Comparison of ENCODE assay signal across 9 cellular contexts in genomic region chr3:179973931-179974361, GRCh38.
DNase-seq lines count a peak whose midpoint lies in the region; ATAC-seq and TF ChIP-seq lines count a peak whose summit lies in the region.
"Had no signal": no experiment of that assay in that cellular context is flagged by ENCODE, and none has a peak within 500 bp of the region (broad histone marks: within the 10 kb centered on the region; RNA-seq: fewer than 3 reads in every experiment).

No MANE protein-coding gene starts in this region.

- H3K9ac ChIP-seq in mesenchymal stem cell (ENCODE audit: low read length) = no peak overlapping the region

- H3K4me3 Mint-ChIP-seq in glutamatergic neuron (ENCODE audit: unreplicated experiment) = peak overlapping the region; percentile 75

- H3K27ac ChIP-seq in mesenchymal stem cell (ENCODE audit: low read length, poor library complexity, severe bottlenecking) = no peak overlapping the region
- H3K27ac ChIP-seq in left ventricle myocardium inferior (replicated peaks) = no peak overlapping the region

- peak; percentile 72 for DNase-seq in Ammon's horn (ENCODE audit: low spot score)
- DNase-seq in NCI-H2227 (lab: John Stamatoyannopoulos, UW; ENCODE audit: unreplicated experiment) = peak; percentile 33
- peak; percentile 50 for DNase-seq in glutamatergic neuron
- DNase-seq in mesenchymal stem cell = no peak
- no peak for DNase-seq in left ventricle myocardium inferior
- DNase-seq in GM13977 (ENCODE audit: low spot score) = no peak
- no peak for DNase-seq in GM20000 (ENCODE audit: low spot score)
- DNase-seq: NCI-H748 treated with DMSO at 0.1 percent for 48 hours had no signal

- H2BK15ac ChIP-seq in mesenchymal stem cell (ENCODE audit: low read depth, poor library complexity, severe bottlenecking) = no peak overlapping the region

- 22% methylated on average over 4 of the region's 4 CpGs for WGBS in mesenchymal stem cell

- no peaks in the 10 kb centered on the region for H3K36me3 Mint-ChIP-seq in glutamatergic neuron (ENCODE audit: unreplicated experiment)

- H3K27me3 Mint-ChIP-seq in glutamatergic neuron (ENCODE audit: unreplicated experiment) = no peaks in the 10 kb centered on the region

- H3K27me3 ChIP-seq in mesenchymal stem cell (ENCODE audit: control insufficient read depth in 1 of 2, insufficient read depth in 1 of 2, low read length in 2 of 2) (no peaks in the 10 kb centered on the region), left ventricle myocardium inferior (ENCODE audit: low read depth) (peaks cover 20% of the 10 kb centered on the region)

- H2AFZ ChIP-seq in mesenchymal stem cell (ENCODE audit: low read depth, low read length) = no peak overlapping the region

- H3K4me2 ChIP-seq in mesenchymal stem cell (ENCODE audit: low read length, poor library complexity, severe bottlenecking) = no peak overlapping the region

- H3K9me3 ChIP-seq in mesenchymal stem cell (ENCODE audit: control insufficient read depth, low read length) (no peaks in the 10 kb centered on the region), left ventricle myocardium inferior (replicated peaks) (no peaks in the 10 kb centered on the region)

- H3K27ac Mint-ChIP-seq in glutamatergic neuron (ENCODE audit: unreplicated experiment) = peak overlapping the region; percentile 88

- H3K9me3 Mint-ChIP-seq in glutamatergic neuron (ENCODE audit: unreplicated experiment) = no peaks in the 10 kb centered on the region

- no peak overlapping the region for H3K23ac ChIP-seq in mesenchymal stem cell (ENCODE audit: low read length in 2 of 2)

- H3K79me1 ChIP-seq in mesenchymal stem cell (replicated peaks; ENCODE audit: low read length, poor library complexity, severe bottlenecking) = no peaks in the 10 kb centered on the region

- no peak overlapping the region for H2AK5ac ChIP-seq in mesenchymal stem cell (ENCODE audit: low read length, severe bottlenecking)

- H3K36me3 ChIP-seq in mesenchymal stem cell (ENCODE audit: control insufficient read depth in 1 of 2, insufficient read depth in 2 of 2, low read depth in 1 of 2, low read length in 2 of 2) (no peaks in the 10 kb centered on the region), left ventricle myocardium inferior (no peaks in the 10 kb centered on the region)

- in situ Hi-C loops in GM13977 (cut with MboI; ENCODE audit: low pct_unique_long_range_greater_than_20kb, low sequenced_read_pairs, unreplicated experiment) = no loop called here

- H3K4me1 ChIP-seq in mesenchymal stem cell (ENCODE audit: control insufficient read depth, insufficient read depth, low read depth, low read length) = peaks cover 2% of the 10 kb centered on the region
- no peaks in the 10 kb centered on the region for H3K4me1 ChIP-seq in left ventricle myocardium inferior

- TF ChIP-seq CTCF in glutamatergic neuron (IDR thresholded peaks at IDR 0.05; ENCODE audit: partially characterized antibody, unreplicated experiment) (no peak), left ventricle myocardium inferior (IDR thresholded peaks at IDR 0.05; ENCODE audit: borderline replicate concordance) (no peak), GM13977 (IDR thresholded peaks at IDR 0.05; ENCODE audit: extremely low read depth, insufficient read depth, missing control alignments) (no peak), GM20000 (IDR thresholded peaks at IDR 0.05; ENCODE audit: extremely low read depth, missing control alignments) (no peak)

- H3K18ac ChIP-seq in mesenchymal stem cell (ENCODE audit: low read depth in 1 of 2, low read length in 2 of 2) = no peak overlapping the region

- H2BK120ac ChIP-seq in mesenchymal stem cell (ENCODE audit: low read depth, low read length) = no peak overlapping the region

- no peak overlapping the region for H3K14ac ChIP-seq in mesenchymal stem cell (ENCODE audit: low read length in 2 of 2)

- no peak overlapping the region for H4K8ac ChIP-seq in mesenchymal stem cell (ENCODE audit: low read length)

- no peak overlapping the region for H2BK5ac ChIP-seq in mesenchymal stem cell (ENCODE audit: low read depth, low read length, poor library complexity, severe bottlenecking)

- H3K4ac ChIP-seq in mesenchymal stem cell (ENCODE audit: low read depth in 1 of 2, low read length in 2 of 2) = no peak overlapping the region

- no peak overlapping the region for H2BK12ac ChIP-seq in mesenchymal stem cell (ENCODE audit: low read length in 2 of 2)

- peaks cover 38% of the 10 kb centered on the region for H3K4me1 Mint-ChIP-seq in glutamatergic neuron (ENCODE audit: low read depth, unreplicated experiment)

- intact Hi-C loops in left ventricle myocardium inferior (cut with micrococcal nuclease) = no loop called here

- H4K91ac ChIP-seq in mesenchymal stem cell (ENCODE audit: low read length) = no peak overlapping the region

- peak; percentile 63 for ATAC-seq in GM21390 (IDR thresholded peaks at IDR 0.05; ENCODE audit: unreplicated experiment)

- no peak overlapping the region for H3K4me3 ChIP-seq in mesenchymal stem cell (ENCODE audit: insufficient read depth in 1 of 2, low read depth in 1 of 2, low read length in 2 of 2)
- H3K4me3 ChIP-seq in left ventricle myocardium inferior = no peak overlapping the region

Comparison
In these comparisons a context has a peak if more than half of its experiments do, and no peak if none do; other contexts are left out.
1. DNase-seq: peak in Ammon's horn (single experiment), NCI-H2227 (single experiment) and glutamatergic neuron (single experiment); none in mesenchymal stem cell (single experiment), left ventricle myocardium inferior (single experiment), GM13977 (single experiment) and GM20000 (single experiment).